1 cellular context compared by ENCODE assay signal in the genomic region with DNA sequence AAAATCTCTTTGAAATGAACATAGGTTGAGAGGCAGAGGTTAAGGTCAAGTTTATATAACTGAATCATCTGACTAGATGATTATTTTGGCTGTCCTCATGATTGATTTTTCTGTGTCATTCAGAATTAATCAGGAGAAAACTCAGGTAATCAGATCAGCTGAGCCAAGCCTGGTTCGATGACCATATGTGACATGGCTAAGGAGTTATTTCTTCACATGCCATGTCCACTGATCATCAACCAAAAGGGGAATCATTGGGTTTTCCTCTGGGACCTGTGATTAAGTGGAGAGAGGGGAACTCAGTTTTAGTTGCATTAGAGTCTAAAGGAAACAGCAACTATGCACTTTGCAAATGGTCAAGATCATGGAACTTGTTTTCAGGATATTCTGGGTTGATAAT.
TF ChIP-seq lines count a peak whose summit lies in the region.

No MANE protein-coding gene starts in this region.

TF ChIP-seq in HepG2, 621 proteins besides CTCF, POLR2A, EP300 and RAD21 (continued from another document):
- TF ChIP-seq HNF4G (IDR thresholded peaks at IDR 0.05; ENCODE audit: borderline replicate concordance, low read depth, low read length) (no peak), HNF4G (CRISPR knock-in tag; IDR thresholded peaks at IDR 0.05; ENCODE audit: borderline replicate concordance, low read depth) (no peak), LCORL (IDR thresholded peaks at IDR 0.05) (no peak), LCORL (CRISPR knock-in tag; IDR thresholded peaks at IDR 0.05) (no peak), ZNF333 (CRISPR knock-in tag; IDR thresholded peaks at IDR 0.05; ENCODE audit: borderline replicate concordance) (no peak), CENPT (CRISPR knock-in tag; IDR thresholded peaks at IDR 0.05; ENCODE audit: low read depth) (no peak), SMYD3 (CRISPR knock-in tag; IDR thresholded peaks at IDR 0.05) (no peak), SP140L (CRISPR knock-in tag; IDR thresholded peaks at IDR 0.05; ENCODE audit: borderline replicate concordance) (no peak), ZFP37 (CRISPR knock-in tag; IDR thresholded peaks at IDR 0.05; ENCODE audit: borderline replicate concordance) (no peak), ZFYVE20 (CRISPR knock-in tag; IDR thresholded peaks at IDR 0.05; ENCODE audit: borderline replicate concordance, low read depth) (no peak), CBX5 (CRISPR knock-in tag; IDR thresholded peaks at IDR 0.05; ENCODE audit: borderline replicate concordance) (no peak), ZNF790 (CRISPR knock-in tag; IDR thresholded peaks at IDR 0.05; ENCODE audit: borderline replicate concordance) (no peak)
- TF ChIP-seq, protein P1, sequence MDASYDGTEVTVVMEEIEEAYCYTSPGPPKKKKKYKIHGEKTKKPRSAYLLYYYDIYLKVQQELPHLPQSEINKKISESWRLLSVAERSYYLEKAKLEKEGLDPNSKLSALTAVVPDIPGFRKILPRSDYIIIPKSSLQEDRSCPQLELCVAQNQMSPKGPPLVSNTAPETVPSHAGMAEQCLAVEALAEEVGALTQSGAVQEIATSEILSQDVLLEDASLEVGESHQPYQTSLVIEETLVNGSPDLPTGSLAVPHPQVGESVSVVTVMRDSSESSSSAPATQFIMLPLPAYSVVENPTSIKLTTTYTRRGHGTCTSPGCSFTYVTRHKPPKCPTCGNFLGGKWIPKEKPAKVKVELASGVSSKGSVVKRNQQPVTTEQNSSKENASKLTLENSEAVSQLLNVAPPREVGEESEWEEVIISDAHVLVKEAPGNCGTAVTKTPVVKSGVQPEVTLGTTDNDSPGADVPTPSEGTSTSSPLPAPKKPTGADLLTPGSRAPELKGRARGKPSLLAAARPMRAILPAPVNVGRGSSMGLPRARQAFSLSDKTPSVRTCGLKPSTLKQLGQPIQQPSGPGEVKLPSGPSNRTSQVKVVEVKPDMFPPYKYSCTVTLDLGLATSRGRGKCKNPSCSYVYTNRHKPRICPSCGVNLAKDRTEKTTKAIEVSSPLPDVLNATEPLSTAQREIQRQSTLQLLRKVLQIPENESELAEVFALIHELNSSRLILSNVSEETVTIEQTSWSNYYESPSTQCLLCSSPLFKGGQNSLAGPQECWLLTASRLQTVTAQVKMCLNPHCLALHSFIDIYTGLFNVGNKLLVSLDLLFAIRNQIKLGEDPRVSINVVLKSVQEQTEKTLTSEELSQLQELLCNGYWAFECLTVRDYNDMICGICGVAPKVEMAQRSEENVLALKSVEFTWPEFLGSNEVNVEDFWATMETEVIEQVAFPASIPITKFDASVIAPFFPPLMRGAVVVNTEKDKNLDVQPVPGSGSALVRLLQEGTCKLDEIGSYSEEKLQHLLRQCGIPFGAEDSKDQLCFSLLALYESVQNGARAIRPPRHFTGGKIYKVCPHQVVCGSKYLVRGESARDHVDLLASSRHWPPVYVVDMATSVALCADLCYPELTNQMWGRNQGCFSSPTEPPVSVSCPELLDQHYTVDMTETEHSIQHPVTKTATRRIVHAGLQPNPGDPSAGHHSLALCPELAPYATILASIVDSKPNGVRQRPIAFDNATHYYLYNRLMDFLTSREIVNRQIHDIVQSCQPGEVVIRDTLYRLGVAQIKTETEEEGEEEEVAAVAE (CRISPR knock-in tag; IDR thresholded peaks at IDR 0.05; ENCODE audit: borderline replicate concordance) = no peak
